32 cellular contexts compared by ENCODE assay signal in genomic region chr15:78651007-78651406, GRCh38. TPM values are rescaled to one million over a fixed set of nuclear protein-coding genes. Genes with fewer than 3 reads are reported as not detected.
"Had no signal": no experiment of that assay in that cellular context is flagged by ENCODE, and none has a peak within 500 bp of the region (broad histone marks: within the 10 kb centered on the region; RNA-seq: fewer than 3 reads in every experiment).

No MANE protein-coding gene starts in this region.

- ATAC-seq: activated CD4-positive, alpha-beta T cell treated with anti-CD3 and anti-CD28 coated beads for 36 hours; activated CD4-positive, CD25-positive, alpha-beta regulatory T cell treated with anti-CD3 and anti-CD28 coated beads, Interleukin-2, amount 50 U/mL, for 24 hours; activated CD8-positive, alpha-beta T cell treated with anti-CD3 and anti-CD28 coated beads, Interleukin-2, amount 10 ng/mL, durations not matched to agents 7 days and 5 days; activated naive CD4-positive, alpha-beta T cell treated with anti-CD3 and anti-CD28 coated beads, Interleukin-2, amount 50 U/mL, for 72 hours; PC-3; WTC11 had no signal

- H3K4me2 ChIP-seq: SK-N-SH had no signal

- H3K4me3 ChIP-seq: adrenal gland, Peyer's patch, SJSA1 had no signal

- H3K4me1 ChIP-seq: adrenal gland, Peyer's patch, SJSA1 had no signal

- DNase-seq: activated CD4-positive, alpha-beta T cell treated with anti-CD3 and anti-CD28 coated beads for 36 hours; activated CD4-positive, alpha-beta T cell treated with anti-CD3 and anti-CD28 coated beads, Interleukin-2, amount 10 ng/mL, durations not matched to agents 7 days and 5 days; activated CD4-positive, alpha-beta T cell treated with anti-CD3 and anti-CD28 coated beads, Interleukin-2, amount 50 U/mL, for 48 hours; activated CD8-positive, alpha-beta T cell treated with anti-CD3 and anti-CD28 coated beads, Interleukin-2, amount 10 ng/mL, durations not matched to agents 7 days and 5 days; activated gamma-delta T cell; activated naive CD4-positive, alpha-beta T cell treated with anti-CD3 and anti-CD28 coated beads for 36 hours; activated T-cell treated with anti-CD3 and anti-CD28 coated beads, Interleukin-2, amount 50 U/mL, for 24 hours; caudate nucleus; cerebellar nuclear complex; NCI-H1105; NCI-H1417 treated with DMSO at 0.1 percent for 48 hours; NCI-H1694; NCI-H1930; NCI-H2081 treated with DMSO at 0.1 percent for 48 hours; NCI-H345; NCI-H526; NCI-H748 treated with DMSO at 0.1 percent for 48 hours; NK-92 treated with Interleukin-12 subunit alpha and Interleukin-12 subunit beta, amount 100 ng/mL, for 24 hours; PC-3; Peyer's patch; RPMI8226; SHP77 treated with DMSO at 0.1 percent for 48 hours; SK-N-SH had no signal

- H3K36me3 ChIP-seq: adrenal gland, Peyer's patch, SJSA1 had no signal

- H3K27ac ChIP-seq: adrenal gland, Peyer's patch, SJSA1 had no signal

- H3K9me3 ChIP-seq: adrenal gland, Peyer's patch, SJSA1, SK-N-SH had no signal

- H3K27me3 ChIP-seq: adrenal gland, Peyer's patch, SJSA1 had no signal

- FAIRE-seq: bronchial epithelial cell had no signal

- H3K9ac ChIP-seq: SK-N-SH had no signal

RNA-seq across cellular contexts. Expression of gene CHRNB4, which starts 10.0 kb away (rescaled TPM):
- total RNA-seq: activated CD4-positive, alpha-beta T cell treated with anti-CD3 and anti-CD28 coated beads for 36 hours; activated CD4-positive, alpha-beta T cell treated with anti-CD3 and anti-CD28 coated beads, Interleukin-2, amount 10 ng/mL, durations not matched to agents 7 days and 5 days; activated CD8-positive, alpha-beta T cell treated with anti-CD3 and anti-CD28 coated beads, Interleukin-2, amount 10 ng/mL, durations not matched to agents 7 days and 5 days; activated naive CD4-positive, alpha-beta T cell treated with anti-CD3 and anti-CD28 coated beads for 36 hours; activated naive CD4-positive, alpha-beta T cell treated with anti-CD3 and anti-CD28 coated beads, Interleukin-2, amount 50 U/mL, for 72 hours; activated T-helper 2 cell treated with anti-CD3 and anti-CD28 coated beads, Interferon-gamma antibody, Interleukin-2, Interleukin-4, amounts not matched to agents 10 μg/mL and 5 μg/mL and 100 μg/mL, durations not matched to agents 14 hours and 24 hours and 36 hours; bronchial epithelial cell; MCF 10A; PC-3; Peyer's patch; SJSA1 had no signal

RNA-seq across cellular contexts. Expression of gene CHRNA3, which starts 30.2 kb away (rescaled TPM):
- total RNA-seq: activated CD4-positive, alpha-beta T cell treated with anti-CD3 and anti-CD28 coated beads for 36 hours; activated CD4-positive, alpha-beta T cell treated with anti-CD3 and anti-CD28 coated beads, Interleukin-2, amount 10 ng/mL, durations not matched to agents 7 days and 5 days; activated CD8-positive, alpha-beta T cell treated with anti-CD3 and anti-CD28 coated beads, Interleukin-2, amount 10 ng/mL, durations not matched to agents 7 days and 5 days; activated naive CD4-positive, alpha-beta T cell treated with anti-CD3 and anti-CD28 coated beads for 36 hours; activated naive CD4-positive, alpha-beta T cell treated with anti-CD3 and anti-CD28 coated beads, Interleukin-2, amount 50 U/mL, for 72 hours; activated T-helper 2 cell treated with anti-CD3 and anti-CD28 coated beads, Interferon-gamma antibody, Interleukin-2, Interleukin-4, amounts not matched to agents 10 μg/mL and 5 μg/mL and 100 μg/mL, durations not matched to agents 14 hours and 24 hours and 36 hours; bronchial epithelial cell; MCF 10A; NCI-H460; PC-3; SJSA1 had no signal
